ENCODE assay signal across 1 cellular context in the genomic region with DNA sequence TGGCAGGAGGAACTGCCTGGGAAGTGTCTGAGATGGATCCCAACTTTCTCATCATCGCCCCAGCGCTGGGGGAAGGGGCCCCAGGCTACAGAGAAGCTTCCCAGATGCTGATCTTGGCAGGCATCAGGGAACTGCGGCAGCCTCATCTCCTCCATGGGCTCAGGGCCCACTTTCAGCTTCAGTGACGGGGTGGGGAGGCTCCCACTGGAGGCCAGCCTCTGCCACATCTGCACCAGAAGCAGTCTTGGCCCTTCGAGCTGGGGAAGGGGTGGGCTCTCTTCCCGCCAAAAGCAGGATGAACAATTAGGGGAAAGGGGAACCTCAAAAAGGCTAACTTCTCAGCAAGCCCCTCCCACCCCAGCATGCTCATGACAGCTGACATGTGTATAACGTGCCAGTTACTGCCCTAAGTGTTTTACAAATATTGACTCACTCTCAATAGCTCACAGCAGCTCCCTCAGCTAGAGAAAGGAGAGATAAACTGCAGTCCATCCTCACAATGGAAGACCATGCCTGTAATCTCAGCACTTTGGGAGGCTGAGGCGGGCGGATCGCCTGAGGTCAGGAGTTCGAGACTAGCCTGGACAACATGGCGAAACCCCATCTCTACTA.
TF ChIP-seq lines count a peak whose summit lies in the region.

No MANE protein-coding gene starts in this region.

TF ChIP-seq in HepG2, 621 proteins besides CTCF, POLR2A, EP300 and RAD21 (continued from another document):
- TF ChIP-seq, protein P1, sequence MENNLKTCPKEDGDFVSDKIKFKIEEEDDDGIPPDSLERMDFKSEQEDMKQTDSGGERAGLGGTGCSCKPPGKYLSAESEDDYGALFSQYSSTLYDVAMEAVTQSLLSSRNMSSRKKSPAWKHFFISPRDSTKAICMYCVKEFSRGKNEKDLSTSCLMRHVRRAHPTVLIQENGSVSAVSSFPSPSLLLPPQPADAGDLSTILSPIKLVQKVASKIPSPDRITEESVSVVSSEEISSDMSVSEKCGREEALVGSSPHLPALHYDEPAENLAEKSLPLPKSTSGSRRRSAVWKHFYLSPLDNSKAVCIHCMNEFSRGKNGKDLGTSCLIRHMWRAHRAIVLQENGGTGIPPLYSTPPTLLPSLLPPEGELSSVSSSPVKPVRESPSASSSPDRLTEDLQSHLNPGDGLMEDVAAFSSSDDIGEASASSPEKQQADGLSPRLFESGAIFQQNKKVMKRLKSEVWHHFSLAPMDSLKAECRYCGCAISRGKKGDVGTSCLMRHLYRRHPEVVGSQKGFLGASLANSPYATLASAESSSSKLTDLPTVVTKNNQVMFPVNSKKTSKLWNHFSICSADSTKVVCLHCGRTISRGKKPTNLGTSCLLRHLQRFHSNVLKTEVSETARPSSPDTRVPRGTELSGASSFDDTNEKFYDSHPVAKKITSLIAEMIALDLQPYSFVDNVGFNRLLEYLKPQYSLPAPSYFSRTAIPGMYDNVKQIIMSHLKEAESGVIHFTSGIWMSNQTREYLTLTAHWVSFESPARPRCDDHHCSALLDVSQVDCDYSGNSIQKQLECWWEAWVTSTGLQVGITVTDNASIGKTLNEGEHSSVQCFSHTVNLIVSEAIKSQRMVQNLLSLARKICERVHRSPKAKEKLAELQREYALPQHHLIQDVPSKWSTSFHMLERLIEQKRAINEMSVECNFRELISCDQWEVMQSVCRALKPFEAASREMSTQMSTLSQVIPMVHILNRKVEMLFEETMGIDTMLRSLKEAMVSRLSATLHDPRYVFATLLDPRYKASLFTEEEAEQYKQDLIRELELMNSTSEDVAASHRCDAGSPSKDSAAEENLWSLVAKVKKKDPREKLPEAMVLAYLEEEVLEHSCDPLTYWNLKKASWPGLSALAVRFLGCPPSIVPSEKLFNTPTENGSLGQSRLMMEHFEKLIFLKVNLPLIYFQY (CRISPR knock-in tag; IDR thresholded peaks at IDR 0.05; ENCODE audit: borderline replicate concordance): no peak
- TF ChIP-seq MZF1 (CRISPR knock-in tag; IDR thresholded peaks at IDR 0.05; ENCODE audit: borderline replicate concordance) (no peak), TFDP1 (CRISPR knock-in tag; IDR thresholded peaks at IDR 0.05; ENCODE audit: borderline replicate concordance) (peak; percentile 37; the same call in 1 of the 2 replicates), HMG20B (CRISPR knock-in tag; conservative IDR thresholded peaks at IDR 0.05) (0 out of 2 replicates have a peak, but pooled peaks have one; percentile 68), IRF2 (CRISPR knock-in tag; IDR thresholded peaks at IDR 0.05) (peak; percentile 47), ZNF704 (CRISPR knock-in tag; IDR thresholded peaks at IDR 0.05; ENCODE audit: borderline replicate concordance) (no peak), ZMYM4 (CRISPR knock-in tag; IDR thresholded peaks at IDR 0.05) (peak; percentile 54; the same call in 1 of the 2 replicates), ZNF549 (CRISPR knock-in tag; IDR thresholded peaks at IDR 0.05) (no peak), ZNF678 (CRISPR knock-in tag; IDR thresholded peaks at IDR 0.05) (no peak), HIVEP1 (CRISPR knock-in tag; IDR thresholded peaks at IDR 0.05) (peak; percentile 11; the same call in 1 of the 2 replicates), TGIF2 (CRISPR knock-in tag; IDR thresholded peaks at IDR 0.05) (peak; percentile 80; the same call in 1 of the 2 replicates), HNF4G (IDR thresholded peaks at IDR 0.05; ENCODE audit: borderline replicate concordance, low read depth, low read length) (no peak), HNF4G (CRISPR knock-in tag; IDR thresholded peaks at IDR 0.05; ENCODE audit: borderline replicate concordance, low read depth) (no peak), ARNT (IDR thresholded peaks at IDR 0.05) (no peak), ZNF576 (CRISPR knock-in tag; IDR thresholded peaks at IDR 0.05) (no peak), SOX6 (IDR thresholded peaks at IDR 0.05) (no peak), SOX6 (CRISPR knock-in tag; IDR thresholded peaks at IDR 0.05) (peak; percentile 71), ZNF34 (CRISPR knock-in tag; IDR thresholded peaks at IDR 0.05; ENCODE audit: borderline replicate concordance) (no peak), ZNF253 (CRISPR knock-in tag; IDR thresholded peaks at IDR 0.05; ENCODE audit: borderline replicate concordance) (no peak)
- TF ChIP-seq, protein P2, sequence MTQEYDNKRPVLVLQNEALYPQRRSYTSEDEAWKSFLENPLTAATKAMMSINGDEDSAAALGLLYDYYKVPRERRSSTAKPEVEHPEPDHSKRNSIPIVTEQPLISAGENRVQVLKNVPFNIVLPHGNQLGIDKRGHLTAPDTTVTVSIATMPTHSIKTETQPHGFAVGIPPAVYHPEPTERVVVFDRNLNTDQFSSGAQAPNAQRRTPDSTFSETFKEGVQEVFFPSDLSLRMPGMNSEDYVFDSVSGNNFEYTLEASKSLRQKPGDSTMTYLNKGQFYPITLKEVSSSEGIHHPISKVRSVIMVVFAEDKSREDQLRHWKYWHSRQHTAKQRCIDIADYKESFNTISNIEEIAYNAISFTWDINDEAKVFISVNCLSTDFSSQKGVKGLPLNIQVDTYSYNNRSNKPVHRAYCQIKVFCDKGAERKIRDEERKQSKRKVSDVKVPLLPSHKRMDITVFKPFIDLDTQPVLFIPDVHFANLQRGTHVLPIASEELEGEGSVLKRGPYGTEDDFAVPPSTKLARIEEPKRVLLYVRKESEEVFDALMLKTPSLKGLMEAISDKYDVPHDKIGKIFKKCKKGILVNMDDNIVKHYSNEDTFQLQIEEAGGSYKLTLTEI (CRISPR knock-in tag; conservative IDR thresholded peaks at IDR 0.05): no peak
- TF ChIP-seq, protein P3, sequence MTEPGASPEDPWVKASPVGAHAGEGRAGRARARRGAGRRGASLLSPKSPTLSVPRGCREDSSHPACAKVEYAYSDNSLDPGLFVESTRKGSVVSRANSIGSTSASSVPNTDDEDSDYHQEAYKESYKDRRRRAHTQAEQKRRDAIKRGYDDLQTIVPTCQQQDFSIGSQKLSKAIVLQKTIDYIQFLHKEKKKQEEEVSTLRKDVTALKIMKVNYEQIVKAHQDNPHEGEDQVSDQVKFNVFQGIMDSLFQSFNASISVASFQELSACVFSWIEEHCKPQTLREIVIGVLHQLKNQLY (CRISPR knock-in tag; IDR thresholded peaks at IDR 0.05): peak; percentile 90
- TF ChIP-seq, protein P4, sequence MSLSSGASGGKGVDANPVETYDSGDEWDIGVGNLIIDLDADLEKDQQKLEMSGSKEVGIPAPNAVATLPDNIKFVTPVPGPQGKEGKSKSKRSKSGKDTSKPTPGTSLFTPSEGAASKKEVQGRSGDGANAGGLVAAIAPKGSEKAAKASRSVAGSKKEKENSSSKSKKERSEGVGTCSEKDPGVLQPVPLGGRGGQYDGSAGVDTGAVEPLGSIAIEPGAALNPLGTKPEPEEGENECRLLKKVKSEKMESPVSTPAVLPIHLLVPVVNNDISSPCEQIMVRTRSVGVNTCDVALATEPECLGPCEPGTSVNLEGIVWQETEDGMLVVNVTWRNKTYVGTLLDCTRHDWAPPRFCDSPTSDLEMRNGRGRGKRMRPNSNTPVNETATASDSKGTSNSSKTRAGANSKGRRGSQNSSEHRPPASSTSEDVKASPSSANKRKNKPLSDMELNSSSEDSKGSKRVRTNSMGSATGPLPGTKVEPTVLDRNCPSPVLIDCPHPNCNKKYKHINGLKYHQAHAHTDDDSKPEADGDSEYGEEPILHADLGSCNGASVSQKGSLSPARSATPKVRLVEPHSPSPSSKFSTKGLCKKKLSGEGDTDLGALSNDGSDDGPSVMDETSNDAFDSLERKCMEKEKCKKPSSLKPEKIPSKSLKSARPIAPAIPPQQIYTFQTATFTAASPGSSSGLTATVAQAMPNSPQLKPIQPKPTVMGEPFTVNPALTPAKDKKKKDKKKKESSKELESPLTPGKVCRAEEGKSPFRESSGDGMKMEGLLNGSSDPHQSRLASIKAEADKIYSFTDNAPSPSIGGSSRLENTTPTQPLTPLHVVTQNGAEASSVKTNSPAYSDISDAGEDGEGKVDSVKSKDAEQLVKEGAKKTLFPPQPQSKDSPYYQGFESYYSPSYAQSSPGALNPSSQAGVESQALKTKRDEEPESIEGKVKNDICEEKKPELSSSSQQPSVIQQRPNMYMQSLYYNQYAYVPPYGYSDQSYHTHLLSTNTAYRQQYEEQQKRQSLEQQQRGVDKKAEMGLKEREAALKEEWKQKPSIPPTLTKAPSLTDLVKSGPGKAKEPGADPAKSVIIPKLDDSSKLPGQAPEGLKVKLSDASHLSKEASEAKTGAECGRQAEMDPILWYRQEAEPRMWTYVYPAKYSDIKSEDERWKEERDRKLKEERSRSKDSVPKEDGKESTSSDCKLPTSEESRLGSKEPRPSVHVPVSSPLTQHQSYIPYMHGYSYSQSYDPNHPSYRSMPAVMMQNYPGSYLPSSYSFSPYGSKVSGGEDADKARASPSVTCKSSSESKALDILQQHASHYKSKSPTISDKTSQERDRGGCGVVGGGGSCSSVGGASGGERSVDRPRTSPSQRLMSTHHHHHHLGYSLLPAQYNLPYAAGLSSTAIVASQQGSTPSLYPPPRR (CRISPR knock-in tag; IDR thresholded peaks at IDR 0.05; ENCODE audit: borderline replicate concordance): peak; percentile 95
